Comparison of ENCODE assay signal across 17 cellular contexts in genomic region chr9:89841456-89841855, GRCh38.
"Had no signal": no experiment of that assay in that cellular context is flagged by ENCODE, and none has a peak within 500 bp of the region (broad histone marks: within the 10 kb centered on the region; RNA-seq: fewer than 3 reads in every experiment).

No MANE protein-coding gene starts in this region.

- H3K4me2 ChIP-seq: hepatocyte had no signal

- H3K4me1 ChIP-seq: vagina had no signal

- H3K27me3 ChIP-seq: hepatocyte, suprapubic skin, thyroid gland, upper lobe of right lung, vagina had no signal

- DNase-seq: erythroblast; foreskin melanocyte; head of caudate nucleus; kidney; left cardiac atrium; left ventricle myocardium inferior; lower lobe of right lung; midbrain; stimulated activated CD4-positive, alpha-beta T cell treated with anti-CD3 and anti-CD28 coated beads, Interleukin-2, amount 100 ng/mL, for 48 hours; stimulated activated naive CD4-positive, alpha-beta T cell treated with Interleukin-2 at 50 U/mL for 16 hours; upper lobe of right lung had no signal

- H3K9me3 ChIP-seq: left ventricle myocardium inferior, lower lobe of right lung, neutrophil, suprapubic skin, thyroid gland, upper lobe of right lung, vagina had no signal

- H2AFZ ChIP-seq: hepatocyte had no signal

- H3K36me3 ChIP-seq: left ventricle myocardium inferior, lower lobe of right lung, neutrophil, suprapubic skin, thyroid gland, upper lobe of right lung, vagina had no signal

- H3K4me3 ChIP-seq: hepatocyte, left ventricle myocardium inferior, lower lobe of right lung, suprapubic skin, thyroid gland, upper lobe of right lung, vagina had no signal

- H3K79me2 ChIP-seq: hepatocyte had no signal

- ATAC-seq: left cardiac atrium; natural killer cell treated with Interleukin-12 subunit alpha and Interleukin-12 subunit beta and Interleukin-15 and Interleukin-18, amount 100 ng/mL, for 72 hours had no signal

- H3K27ac ChIP-seq: left ventricle myocardium inferior, lower lobe of right lung, neutrophil, suprapubic skin, thyroid gland, upper lobe of right lung, vagina had no signal
